Comparison of ENCODE assay signal across 15 cellular contexts in genomic region chr1:203360772-203361171, GRCh38. TPM values are rescaled to one million over a fixed set of nuclear protein-coding genes. Genes with fewer than 3 reads are reported as not detected.
"Had no signal": no experiment of that assay in that cellular context is flagged by ENCODE, and none has a peak within 500 bp of the region (broad histone marks: within the 10 kb centered on the region; RNA-seq: fewer than 3 reads in every experiment).

No MANE protein-coding gene starts in this region.

- ATAC-seq: activated CD4-positive, CD25-positive, alpha-beta regulatory T cell treated with anti-CD3 and anti-CD28 coated beads, Interleukin-2, amount 50 U/mL, for 24 hours; left lung; pancreas; stimulated activated naive CD8-positive, alpha-beta T cell treated with anti-CD3 and anti-CD28 coated beads, Interleukin-15, amount 100 ng/mL, for 72 hours; T-helper 17 cell had no signal

- H3K36me3 Mint-ChIP-seq: activated naive CD4-positive, alpha-beta T cell treated with anti-CD3 and anti-CD28 coated beads, Interleukin-2, amount 50 U/mL, for 24 hours; memory B cell had no signal

- H3K27me3 ChIP-seq: breast epithelium, esophagus muscularis mucosa, pancreas, vagina had no signal

- H3K36me3 ChIP-seq: breast epithelium, esophagus muscularis mucosa, left lung, pancreas, tibial artery, vagina had no signal

- H3K4me1 Mint-ChIP-seq: activated naive CD4-positive, alpha-beta T cell treated with anti-CD3 and anti-CD28 coated beads, Interleukin-2, amount 50 U/mL, for 24 hours; stimulated activated naive CD8-positive, alpha-beta T cell treated with anti-CD3 and anti-CD28 coated beads, Interleukin-15, amount 100 ng/mL, for 72 hours had no signal

- H3K4me3 ChIP-seq: breast epithelium, esophagus muscularis mucosa, left lung, pancreas, tibial artery, vagina had no signal

- H3K4me1 ChIP-seq: pancreas had no signal

- DNase-seq: activated T-cell treated with anti-CD3 and anti-CD28 coated beads, Interleukin-2, amount 50 U/mL, for 1 hour; left lung; pancreas; stimulated activated CD4-positive, alpha-beta T cell treated with anti-CD3 and anti-CD28 coated beads, Interleukin-4, amount 100 ng/mL, for 1 hour; stimulated activated CD8-positive, alpha-beta memory T cell treated with anti-CD3 and anti-CD28 coated beads, Interleukin-4, amount 100 ng/mL, for 48 hours; stimulated activated naive CD8-positive, alpha-beta T cell treated with anti-CD3 and anti-CD28 coated beads, Interleukin-15, amount 100 ng/mL, for 72 hours; T-helper 17 cell; tibial artery had no signal

- H3K27ac Mint-ChIP-seq: activated naive CD4-positive, alpha-beta T cell treated with anti-CD3 and anti-CD28 coated beads, Interleukin-2, amount 50 U/mL, for 24 hours; T-helper 17 cell had no signal

- H3K27ac ChIP-seq: breast epithelium, esophagus muscularis mucosa, left lung, pancreas, tibial artery, vagina had no signal

- H3K9me3 ChIP-seq: breast epithelium, esophagus muscularis mucosa, left lung, pancreas, tibial artery, vagina had no signal

- H3K4me3 Mint-ChIP-seq: activated naive CD4-positive, alpha-beta T cell treated with anti-CD3 and anti-CD28 coated beads, Interleukin-2, amount 50 U/mL, for 24 hours; memory B cell; neural crest cell; stimulated activated naive CD8-positive, alpha-beta T cell treated with anti-CD3 and anti-CD28 coated beads, Interleukin-15, amount 100 ng/mL, for 72 hours; T-helper 17 cell had no signal

- H3K9me3 Mint-ChIP-seq: activated naive CD4-positive, alpha-beta T cell treated with anti-CD3 and anti-CD28 coated beads, Interleukin-2, amount 50 U/mL, for 24 hours; neural crest cell had no signal

RNA-seq across cellular contexts. Expression of gene FMOD, which starts 9.8 kb away (rescaled TPM):
- total RNA-seq: T-helper 17 cell had no signal
